22 cellular contexts compared by ENCODE assay signal in genomic region chr2:220144411-220144810, GRCh38.
DNase-seq lines count a peak whose midpoint lies in the region; ATAC-seq and TF ChIP-seq lines count a peak whose summit lies in the region.
"Had no signal": no experiment of that assay in that cellular context is flagged by ENCODE, and none has a peak within 500 bp of the region (broad histone marks: within the 10 kb centered on the region; RNA-seq: fewer than 3 reads in every experiment).

No MANE protein-coding gene starts in this region.

- H3K27ac ChIP-seq in mesodermal cell (ENCODE audit: low read depth, low read length, severe bottlenecking): peak overlapping the region; percentile 29
- H3K27ac ChIP-seq: left ventricle myocardium inferior, Peyer's patch, SK-N-MC, testis had no signal

- no peak overlapping the region for H3K27ac Mint-ChIP-seq in activated naive CD4-positive, alpha-beta T cell treated with anti-CD3 and anti-CD28 coated beads, Interleukin-2, amount 50 U/mL, for 72 hours
- H3K27ac Mint-ChIP-seq: activated naive CD8-positive, alpha-beta T cell; activated T-cell treated with anti-CD3 and anti-CD28 coated beads, Interleukin-2, amount 50 U/mL, for 72 hours; brain had no signal

- POLR2A ChIA-PET in BJ (lab: Charles Lee): no interaction called here

- H3K4me3 ChIP-seq in BJ (ENCODE audit: low read depth, low read length): no peak overlapping the region
- H3K4me3 ChIP-seq in cardiac fibroblast (replicated peaks in 1 of 2; ENCODE audit: low read depth in 2 of 2, low read length in 2 of 2): no peak overlapping the region
- no peak overlapping the region for H3K4me3 ChIP-seq in mesodermal cell (ENCODE audit: extremely low read depth, insufficient read depth, low read length, poor library complexity, severe bottlenecking)
- H3K4me3 ChIP-seq: left ventricle myocardium inferior, mucosa of descending colon, Peyer's patch, SK-N-MC, testis had no signal

- H3K9me3 ChIP-seq in mesodermal cell (ENCODE audit: control insufficient read depth, low read length): no peaks in the 10 kb centered on the region
- H3K9me3 ChIP-seq: mucosa of descending colon, Peyer's patch, testis had no signal

- no peak for TF ChIP-seq CTCF in BJ (IDR thresholded peaks at IDR 0.05; ENCODE audit: insufficient read depth, low read depth, low read length)
- no peak for TF ChIP-seq CTCF in cardiac fibroblast (IDR thresholded peaks at IDR 0.05; ENCODE audit: low read depth, low read length)

- CTCF ChIA-PET in BJ (lab: Yijun Ruan, JAX): interaction anchor here (0.7 kb wide), 1 partner anchor 13 kb away, joined by 3 read pairs; no protein-coding TSS in a partner anchor

- 90 to 100% methylated on average over 1 to 2 of the region's 2 CpGs for WGBS in mesodermal cell (ENCODE audit: insufficient coverage in 2 of 2), 2 experiments

- H3K36me3 Mint-ChIP-seq in activated naive CD4-positive, alpha-beta T cell treated with anti-CD3 and anti-CD28 coated beads, Interleukin-2, amount 50 U/mL, for 72 hours: peaks cover 0 to 5% of the 10 kb centered on the region in 2 donors
- H3K36me3 Mint-ChIP-seq: activated naive CD8-positive, alpha-beta T cell; brain had no signal

- H3K4me1 ChIP-seq in mesodermal cell (ENCODE audit: control insufficient read depth, insufficient read depth, low read length, poor library complexity, severe bottlenecking): peaks cover 13% of the 10 kb centered on the region
- H3K4me1 ChIP-seq: left ventricle myocardium inferior, Peyer's patch, testis had no signal

- DNase-seq in BJ (ENCODE audit: low read depth) (peak; percentile 13), LHCN-M2 (ENCODE audit: low read depth) (peak; percentile 49), cardiac fibroblast (ENCODE audit: low read depth in 2 of 2) (peak; percentile 43 to 54), pons (ENCODE audit: low spot score) (no peak), NCI-H1436 treated with DMSO at 0.1 percent for 48 hours (lab: John Stamatoyannopoulos, UW) (no peak)
- DNase-seq in activated naive CD4-positive, alpha-beta T cell treated with anti-CD3 and anti-CD28 coated beads, Interleukin-2, amount 50 U/mL, for 72 hours (ENCODE audit: low spot score in 2 of 2): no peak
- DNase-seq: activated CD8-positive, alpha-beta memory T cell treated with anti-CD3 and anti-CD28 coated beads for 24 hours; activated T-cell treated with anti-CD3 and anti-CD28 coated beads, Interleukin-2, amount 50 U/mL, for 72 hours; left ventricle myocardium inferior; mucosa of descending colon; NCI-H2029; Peyer's patch; stimulated activated CD4-positive, alpha-beta T cell treated with anti-CD3 and anti-CD28 coated beads, Interleukin-12 subunit alpha, Interleukin-12 subunit beta, amount 100 ng/mL, for 4 hours; T-helper 9 cell; testis had no signal

- peaks cover 12 to 19% of the 10 kb centered on the region in 2 donors for H3K9me3 Mint-ChIP-seq in activated naive CD4-positive, alpha-beta T cell treated with anti-CD3 and anti-CD28 coated beads, Interleukin-2, amount 50 U/mL, for 72 hours

- H3K27me3 ChIP-seq in BJ (ENCODE audit: control insufficient read depth, insufficient read depth, low read length): no peaks in the 10 kb centered on the region
- H3K27me3 ChIP-seq: Peyer's patch, testis had no signal

- ATAC-seq in esophagus mucosa: no peak
- no peak for ATAC-seq in activated naive CD4-positive, alpha-beta T cell treated with anti-CD3 and anti-CD28 coated beads, Interleukin-2, amount 50 U/mL, for 72 hours
- ATAC-seq: activated CD4-positive, CD25-positive, alpha-beta regulatory T cell treated with anti-CD3 and anti-CD28 coated beads, Interleukin-2, amount 50 U/mL, for 24 hours; activated T-cell treated with anti-CD3 and anti-CD28 coated beads, Interleukin-2, amount 50 U/mL, for 72 hours; HCT116; mucosa of descending colon had no signal

- no peaks in the 10 kb centered on the region for H3K36me3 ChIP-seq in BJ (ENCODE audit: control insufficient read depth, insufficient read depth, low read length)
- H3K36me3 ChIP-seq in mesodermal cell (ENCODE audit: control insufficient read depth, insufficient read depth, low read length): no peaks in the 10 kb centered on the region
- H3K36me3 ChIP-seq: left ventricle myocardium inferior, Peyer's patch had no signal

Comparison
In these comparisons a context has a peak if more than half of its experiments do, and no peak if none do; other contexts are left out.
1. DNase-seq: peak in BJ (single experiment), LHCN-M2 (single experiment) and cardiac fibroblast (2 of 2); none in pons (single experiment), NCI-H1436 treated with DMSO at 0.1 percent for 48 hours (single experiment) and activated naive CD4-positive, alpha-beta T cell treated with anti-CD3 and anti-CD28 coated beads, Interleukin-2, amount 50 U/mL, for 72 hours (0 of 2).